3 cellular contexts compared by ENCODE assay signal in genomic region chr21:46107376-46107775, GRCh38. TPM values are rescaled to one million over a fixed set of nuclear protein-coding genes. Genes with fewer than 3 reads are reported as not detected.
"Had no signal": no experiment of that assay in that cellular context is flagged by ENCODE, and none has a peak within 500 bp of the region (broad histone marks: within the 10 kb centered on the region; RNA-seq: fewer than 3 reads in every experiment).

No MANE protein-coding gene starts in this region.

RNA-seq across cellular contexts. Expression of gene FTCD, which starts 48.0 kb away (rescaled TPM):
- total RNA-seq: epithelial cell of proximal tubule had no signal
- polyA plus RNA-seq: mammary epithelial cell; naive thymus-derived CD4-positive, alpha-beta T cell had no signal
